ENCODE assay signal across 17 cellular contexts in the genomic region with DNA sequence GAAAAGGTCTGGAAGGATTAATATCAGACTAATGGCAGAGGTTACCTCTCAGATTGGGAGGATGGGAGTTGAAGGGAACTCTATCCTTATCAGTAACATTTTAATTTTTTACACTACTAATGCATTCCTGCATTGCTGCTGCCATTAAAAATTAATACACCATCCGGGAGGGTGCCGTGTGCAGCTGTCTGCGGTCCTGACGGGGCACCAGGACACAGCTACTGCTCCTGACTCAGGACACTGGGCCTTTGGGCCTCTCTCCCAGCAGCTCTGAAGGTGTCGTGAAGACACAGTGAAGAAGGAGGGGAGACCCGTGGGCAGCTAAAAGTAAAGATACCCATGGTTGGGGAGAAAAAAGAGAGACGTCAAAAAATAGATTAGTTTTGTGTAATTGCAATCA. TPM values are rescaled to one million over a fixed set of nuclear protein-coding genes. Genes with fewer than 3 reads are reported as not detected.
DNase-seq lines count a peak whose midpoint lies in the region; TF ChIP-seq lines count a peak whose summit lies in the region.
"Had no signal": no experiment of that assay in that cellular context is flagged by ENCODE, and none has a peak within 500 bp of the region (broad histone marks: within the 10 kb centered on the region; RNA-seq: fewer than 3 reads in every experiment).

No MANE protein-coding gene starts in this region.

- no peaks in the 10 kb centered on the region for H3K9me3 ChIP-seq in endodermal cell (ENCODE audit: control insufficient read depth, low read length)
- H3K9me3 ChIP-seq: BE2C had no signal

- CTCF ChIA-PET in Calu3 (lab: Charles Lee), result no interaction called here

- H3K27ac Mint-ChIP-seq in Calu3 (ENCODE audit: unreplicated experiment), result peak overlapping the region; percentile 46
- H3K27ac Mint-ChIP-seq in endodermal cell, result no peak overlapping the region
- H3K27ac Mint-ChIP-seq: CD14-positive monocyte had no signal

- DNase-seq in Calu3, result no peak
- peak; percentile 16 for DNase-seq in ecto neural progenitor cell (ENCODE audit: low spot score)
- no peak for DNase-seq in retina
- no peak for DNase-seq in COR-L47 (lab: John Stamatoyannopoulos, UW)
- DNase-seq in endodermal cell, result no peak
- DNase-seq: AML-193; BE2C; CD4-positive, alpha-beta T cell; CD8-positive, alpha-beta memory T cell; DMS153; DND-41; H7; HCEC 1CT had no signal

- H3K9me3 Mint-ChIP-seq in Calu3 (ENCODE audit: low read depth, unreplicated experiment), result no peaks in the 10 kb centered on the region
- H3K9me3 Mint-ChIP-seq in endodermal cell, result peaks cover 2% of the 10 kb centered on the region
- H3K9me3 Mint-ChIP-seq: CD4-positive, alpha-beta T cell; CD8-positive, alpha-beta memory T cell had no signal

- no peak overlapping the region for H3K4me3 Mint-ChIP-seq in Calu3 (ENCODE audit: low read depth, unreplicated experiment)
- no peak overlapping the region for H3K4me3 Mint-ChIP-seq in endodermal cell
- H3K4me3 Mint-ChIP-seq: CD14-positive monocyte; CD4-positive, alpha-beta T cell; CD8-positive, alpha-beta memory T cell had no signal

- no peak overlapping the region for H3K9ac ChIP-seq in endodermal cell (ENCODE audit: extremely low read depth, low read length, poor library complexity, severe bottlenecking)
- H3K9ac ChIP-seq: BLaER1 treated with 17β-estradiol and CSF1 and Interleukin-3, amounts not matched to agents 10 nM and 100 nM had no signal

- no peaks in the 10 kb centered on the region for H3K4me1 ChIP-seq in endodermal cell (ENCODE audit: control insufficient read depth, insufficient read depth, low read length)
- H3K4me1 ChIP-seq: BE2C had no signal

- H3K4me3 ChIP-seq in endodermal cell (ENCODE audit: low read length), result no peak overlapping the region
- H3K4me3 ChIP-seq: BLaER1 treated with 17β-estradiol and CSF1 and Interleukin-3, amounts not matched to agents 10 nM and 100 nM had no signal

- no TSS peak for BruUV-seq in Calu3 (replicated peaks; lab: Mats Ljungman, UMichigan)

- no peak for TF ChIP-seq EP300 in Ishikawa (IDR thresholded peaks at IDR 0.05; ENCODE audit: borderline replicate concordance)

- TF ChIP-seq CTCF in Calu3 (IDR thresholded peaks at IDR 0.05; ENCODE audit: unreplicated experiment) (no peak), endodermal cell (conservative IDR thresholded peaks at IDR 0.05) (no peak)

- no peak overlapping the region for H3K27ac ChIP-seq in endodermal cell (ENCODE audit: low read depth, low read length)
- H3K27ac ChIP-seq: 22Rv1; BLaER1 treated with 17β-estradiol and CSF1 and Interleukin-3, amounts not matched to agents 10 nM and 100 nM had no signal

- 78 to 83% methylated on average over 6 to 7 of the region's 7 CpGs for WGBS in endodermal cell (ENCODE audit: insufficient coverage in 1 of 2, insufficient read length in 1 of 2), 2 experiments

- TF ChIP-seq RAD21 in Ishikawa (IDR thresholded peaks at IDR 0.05; ENCODE audit: low read depth), result no peak

- no peaks in the 10 kb centered on the region for H3K4me1 Mint-ChIP-seq in Calu3 (ENCODE audit: low read depth, unreplicated experiment)
- H3K4me1 Mint-ChIP-seq in endodermal cell, result no peaks in the 10 kb centered on the region
- H3K4me1 Mint-ChIP-seq: CD14-positive monocyte; CD8-positive, alpha-beta memory T cell had no signal

- H3K27me3 Mint-ChIP-seq in Calu3 (ENCODE audit: unreplicated experiment) (no peaks in the 10 kb centered on the region), endodermal cell (ENCODE audit: insufficient read depth) (no peaks in the 10 kb centered on the region)
- H3K27me3 Mint-ChIP-seq: CD4-positive, alpha-beta T cell had no signal

- H3K27me3 ChIP-seq in endodermal cell (ENCODE audit: control insufficient read depth, insufficient read depth, low read length, poor library complexity, severe bottlenecking), result no peaks in the 10 kb centered on the region
- H3K27me3 ChIP-seq: BE2C; BLaER1 treated with 17β-estradiol and CSF1 and Interleukin-3, amounts not matched to agents 10 nM and 100 nM had no signal

- H3K36me3 Mint-ChIP-seq in Calu3 (ENCODE audit: insufficient read depth, unreplicated experiment), result peaks cover 99% of the 10 kb centered on the region
- H3K36me3 Mint-ChIP-seq in endodermal cell (ENCODE audit: low read depth), result no peaks in the 10 kb centered on the region
- H3K36me3 Mint-ChIP-seq: CD14-positive monocyte had no signal

- intact Hi-C loops in Calu3 (cut with micrococcal nuclease; ENCODE audit: unreplicated experiment), result no loop called here

- no peaks in the 10 kb centered on the region for H3K36me3 ChIP-seq in endodermal cell (ENCODE audit: control insufficient read depth, insufficient read depth, low read length)
- H3K36me3 ChIP-seq: BE2C; BLaER1 treated with 17β-estradiol and CSF1 and Interleukin-3, amounts not matched to agents 10 nM and 100 nM had no signal

TF ChIP-seq in Ishikawa, 13 proteins besides CTCF, POLR2A, EP300 and RAD21:
- TF ChIP-seq NFIC (IDR thresholded peaks at IDR 0.05) (no peak), TCF12 (IDR thresholded peaks at IDR 0.05; ENCODE audit: low read depth) (no peak)
- TF ChIP-seq, protein P1, sequence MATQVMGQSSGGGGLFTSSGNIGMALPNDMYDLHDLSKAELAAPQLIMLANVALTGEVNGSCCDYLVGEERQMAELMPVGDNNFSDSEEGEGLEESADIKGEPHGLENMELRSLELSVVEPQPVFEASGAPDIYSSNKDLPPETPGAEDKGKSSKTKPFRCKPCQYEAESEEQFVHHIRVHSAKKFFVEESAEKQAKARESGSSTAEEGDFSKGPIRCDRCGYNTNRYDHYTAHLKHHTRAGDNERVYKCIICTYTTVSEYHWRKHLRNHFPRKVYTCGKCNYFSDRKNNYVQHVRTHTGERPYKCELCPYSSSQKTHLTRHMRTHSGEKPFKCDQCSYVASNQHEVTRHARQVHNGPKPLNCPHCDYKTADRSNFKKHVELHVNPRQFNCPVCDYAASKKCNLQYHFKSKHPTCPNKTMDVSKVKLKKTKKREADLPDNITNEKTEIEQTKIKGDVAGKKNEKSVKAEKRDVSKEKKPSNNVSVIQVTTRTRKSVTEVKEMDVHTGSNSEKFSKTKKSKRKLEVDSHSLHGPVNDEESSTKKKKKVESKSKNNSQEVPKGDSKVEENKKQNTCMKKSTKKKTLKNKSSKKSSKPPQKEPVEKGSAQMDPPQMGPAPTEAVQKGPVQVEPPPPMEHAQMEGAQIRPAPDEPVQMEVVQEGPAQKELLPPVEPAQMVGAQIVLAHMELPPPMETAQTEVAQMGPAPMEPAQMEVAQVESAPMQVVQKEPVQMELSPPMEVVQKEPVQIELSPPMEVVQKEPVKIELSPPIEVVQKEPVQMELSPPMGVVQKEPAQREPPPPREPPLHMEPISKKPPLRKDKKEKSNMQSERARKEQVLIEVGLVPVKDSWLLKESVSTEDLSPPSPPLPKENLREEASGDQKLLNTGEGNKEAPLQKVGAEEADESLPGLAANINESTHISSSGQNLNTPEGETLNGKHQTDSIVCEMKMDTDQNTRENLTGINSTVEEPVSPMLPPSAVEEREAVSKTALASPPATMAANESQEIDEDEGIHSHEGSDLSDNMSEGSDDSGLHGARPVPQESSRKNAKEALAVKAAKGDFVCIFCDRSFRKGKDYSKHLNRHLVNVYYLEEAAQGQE (IDR thresholded peaks at IDR 0.05; ENCODE audit: low read depth), result peak; percentile 37; the same call in 1 of the 2 replicates

RNA-seq across cellular contexts. Expression of gene HK1, which starts 23.4 kb away (rescaled TPM):
- total RNA-seq in Calu3 (2022), result 58.8 and 61.0 TPM in 2 replicates
- total RNA-seq in endodermal cell, result 10 to 100 TPM; 38.0 to 78.8 TPM
- polyA plus RNA-seq in endodermal cell (2013, experiment 1 of 2), result 48.2 TPM
- 45.5 TPM for polyA plus RNA-seq in endodermal cell (2013, experiment 2 of 2)

RNA-seq across cellular contexts. Expression of gene HKDC1, which starts 34.7 kb away (rescaled TPM):
- 112 and 113 TPM in 2 replicates for total RNA-seq in Calu3 (2022)
- under 1 TPM in 1 of 2 donors, not detected in 1; 0.22 TPM for total RNA-seq in endodermal cell
- not detected for polyA plus RNA-seq in endodermal cell (2013, experiment 1 of 2)
- not detected for polyA plus RNA-seq in endodermal cell (2013, experiment 2 of 2)
- polyA plus RNA-seq: CD14-positive monocyte had no signal

Comparison
In these comparisons a context has a peak if more than half of its experiments do, and no peak if none do; other contexts are left out.
1. RNA of gene HKDC1, which starts 34.7 kb away (total RNA-seq): 112 to 113 TPM in Calu3; 0.22 TPM in endodermal cell; every median in the first group is over 10 times any median in the second.